ENCODE assay signal across 10 cellular contexts in genomic region chr2:12554235-12555011, GRCh38.
DNase-seq lines count a peak whose midpoint lies in the region; ATAC-seq and TF ChIP-seq lines count a peak whose summit lies in the region.
"Had no signal": no experiment of that assay in that cellular context is flagged by ENCODE, and none has a peak within 500 bp of the region (broad histone marks: within the 10 kb centered on the region; RNA-seq: fewer than 3 reads in every experiment).

No MANE protein-coding gene starts in this region.

- POLR2A ChIA-PET in HEK293 (lab: Yijun Ruan, JAX): no interaction called here
- POLR2A ChIA-PET in T-cell (lab: Charles Lee): interaction anchor here in 1 of 2 donors (0.7 kb wide), 1 partner anchor 230 kb away, joined by 4 read pairs; no protein-coding TSS in a partner anchor

- H3K9ac ChIP-seq in muscle layer of colon (ENCODE audit: low read length): no peak overlapping the region

- no peak overlapping the region for H3K4me3 ChIP-seq in HEK293 (ENCODE audit: low read depth, low read length)
- no peak overlapping the region for H3K4me3 ChIP-seq in muscle layer of colon (ENCODE audit: low read depth in 1 of 2, low read length in 2 of 2)

- H3K27me3 ChIP-seq in muscle layer of colon (ENCODE audit: control insufficient read depth in 1 of 2, insufficient read depth in 2 of 2, low read length in 2 of 2): no peaks in the 10 kb centered on the region

- H3K36me3 ChIP-seq in HEK293 (ENCODE audit: control insufficient read depth in 2 of 2, insufficient read depth in 1 of 2, low read length in 2 of 2) (no peaks in the 10 kb centered on the region), muscle layer of colon (ENCODE audit: insufficient read depth, low read length) (no peaks in the 10 kb centered on the region)

- H3K27ac ChIP-seq in HEK293 (ENCODE audit: extremely low read depth, low read depth, low read length): no peak overlapping the region
- H3K27ac ChIP-seq in muscle layer of colon (ENCODE audit: low read depth, low read length): peak overlapping the region; percentile 22

- CTCF ChIA-PET in HEK293 (lab: Yijun Ruan, JAX): interaction anchor here (0.7 to 1.2 kb wide), 4 partner anchors 9 to 90 kb away, joined by 3 read pairs; no protein-coding TSS in a partner anchor
- CTCF ChIA-PET in T-cell (lab: Charles Lee): interaction anchor here in 1 of 2 donors (0.8 kb wide), 1 partner anchor 10 kb away, joined by 3 read pairs; no protein-coding TSS in a partner anchor

- intact Hi-C loops in natural killer cell (cut with micrococcal nuclease): no loop called here

- H3K27ac Mint-ChIP-seq in T-cell (peak overlapping the region; percentile 89 to 94), natural killer cell (peak overlapping the region in 1 of 2 donors; percentile 62)

- H3K4me1 ChIP-seq in HEK293 (ENCODE audit: control insufficient read depth, insufficient read depth, low read length) (peaks cover 12% of the 10 kb centered on the region), muscle layer of colon (ENCODE audit: insufficient read depth, low read length) (peaks cover 8% of the 10 kb centered on the region)

- ATAC-seq in T-cell (replicated peaks in 1 of 4) (no peak), natural killer cell (no peak)

- H3K9me3 ChIP-seq in HEK293 (ENCODE audit: control insufficient read depth, insufficient read depth, low read depth, low read length) (no peaks in the 10 kb centered on the region), muscle layer of colon (ENCODE audit: low read length) (no peaks in the 10 kb centered on the region)

- H3K9me3 Mint-ChIP-seq in T-cell (peaks cover 0 to 4% (median 0%) of the 10 kb centered on the region in 3 donors), natural killer cell (no peaks in the 10 kb centered on the region)

- no peaks in the 10 kb centered on the region for H3K27me3 Mint-ChIP-seq in T-cell
- peaks cover 0 to 3% of the 10 kb centered on the region in 2 donors for H3K27me3 Mint-ChIP-seq in natural killer cell (ENCODE audit: low read depth in 2 of 2)

- peaks cover 40 to 51% (median 43%) of the 10 kb centered on the region in 3 donors for H3K4me1 Mint-ChIP-seq in T-cell
- peaks cover 22 to 27% of the 10 kb centered on the region in 2 donors for H3K4me1 Mint-ChIP-seq in natural killer cell

- H3K4me3 Mint-ChIP-seq in T-cell: peak overlapping the region in 2 of 3 donors; percentile 1 to 35
- no peak overlapping the region for H3K4me3 Mint-ChIP-seq in natural killer cell

- TF ChIP-seq CTCF in HEK293 (tag by site-specific recombination; IDR thresholded peaks at IDR 0.05) (0 out of 2 replicates have a peak, but pooled peaks have one; percentile 31), natural killer cell (IDR thresholded peaks at IDR 0.05) (no peak)

- DNase-seq in COLO829 (ENCODE audit: low spot score) (peak; percentile 14), T-cell (no peak), natural killer cell (no peak), DMS114 treated with DMSO at 0.1 percent for 48 hours (lab: John Stamatoyannopoulos, UW; ENCODE audit: unreplicated experiment) (no peak), D341Med (ENCODE audit: low spot score) (no peak), germinal center (ENCODE audit: low spot score) (no peak)
- DNase-seq: DMS79, NCI-H1436 had no signal

- H3K36me3 Mint-ChIP-seq in T-cell (no peaks in the 10 kb centered on the region), natural killer cell (no peaks in the 10 kb centered on the region)

TF ChIP-seq in HEK293, 187 proteins besides CTCF, POLR2A, EP300 and RAD21:
- TF ChIP-seq ZNF639 (tag by site-specific recombination; IDR thresholded peaks at IDR 0.05) (no peak), TRIM28 (IDR thresholded peaks at IDR 0.05; ENCODE audit: borderline replicate concordance, low read length) (0 out of 2 replicates have a peak, but pooled peaks have one; percentile 23)
